11 cellular contexts compared by ENCODE assay signal in the genomic region with DNA sequence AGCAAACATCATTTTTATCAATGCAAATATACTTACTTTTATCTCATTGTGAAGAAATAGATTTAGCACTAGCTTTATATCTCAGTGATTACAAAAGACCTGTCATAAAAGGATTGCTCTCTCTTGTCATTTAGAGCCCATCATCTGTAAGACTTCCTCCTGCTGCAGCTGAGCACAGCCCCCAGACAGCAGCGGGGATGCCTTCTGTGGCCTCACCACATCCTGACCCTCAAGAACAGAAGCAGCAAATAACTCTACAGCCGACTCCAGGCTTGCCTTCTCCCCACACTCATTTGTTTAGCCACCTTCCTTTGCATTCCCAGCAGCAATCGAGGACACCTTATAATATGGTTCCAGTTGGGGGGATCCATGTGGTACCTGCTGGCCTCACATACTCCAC.
DNase-seq lines count a peak whose midpoint lies in the region; ATAC-seq and TF ChIP-seq lines count a peak whose summit lies in the region.
"Had no signal": no experiment of that assay in that cellular context is flagged by ENCODE, and none has a peak within 500 bp of the region (broad histone marks: within the 10 kb centered on the region; RNA-seq: fewer than 3 reads in every experiment).

No MANE protein-coding gene starts in this region.

- no peak overlapping the region for H3K4me3 ChIP-seq in ovary
- no peak overlapping the region for H3K4me3 ChIP-seq in gastroesophageal sphincter
- H3K4me3 ChIP-seq: right atrium auricular region, thoracic aorta had no signal

- intact Hi-C loops in ovary (cut with DNase I), result no loop called here

- no peak overlapping the region for H3K4me3 Mint-ChIP-seq in activated T-helper 17 cell treated with anti-CD3 and anti-CD28 coated beads, Interleukin-2, amount 50 U/mL, for 72 hours

- H3K9me3 ChIP-seq in ovary (no peaks in the 10 kb centered on the region), gastroesophageal sphincter (no peaks in the 10 kb centered on the region)
- H3K9me3 ChIP-seq: right atrium auricular region, thoracic aorta had no signal

- no peak overlapping the region for H3K27ac Mint-ChIP-seq in activated T-helper 17 cell treated with anti-CD3 and anti-CD28 coated beads, Interleukin-2, amount 50 U/mL, for 72 hours

- H3K27ac ChIP-seq in ovary (no peak overlapping the region), gastroesophageal sphincter (no peak overlapping the region)
- H3K27ac ChIP-seq: right atrium auricular region, thoracic aorta had no signal

- H3K27me3 ChIP-seq in ovary, result no peaks in the 10 kb centered on the region
- H3K27me3 ChIP-seq in gastroesophageal sphincter, result no peaks in the 10 kb centered on the region
- H3K27me3 ChIP-seq: right atrium auricular region had no signal

- H3K4me1 Mint-ChIP-seq in activated T-helper 17 cell treated with anti-CD3 and anti-CD28 coated beads, Interleukin-2, amount 50 U/mL, for 72 hours, result peaks cover 28% of the 10 kb centered on the region

- no peak for TF ChIP-seq EP300 in ovary (IDR thresholded peaks at IDR 0.05)
- no peak for TF ChIP-seq EP300 in gastroesophageal sphincter (IDR thresholded peaks at IDR 0.05)

- no peak for TF ChIP-seq CTCF in ovary (IDR thresholded peaks at IDR 0.05)
- no peak for TF ChIP-seq CTCF in gastroesophageal sphincter (IDR thresholded peaks at IDR 0.05)

- H3K36me3 Mint-ChIP-seq in activated T-helper 17 cell treated with anti-CD3 and anti-CD28 coated beads, Interleukin-2, amount 50 U/mL, for 72 hours (ENCODE audit: low read depth), result peaks cover 67% of the 10 kb centered on the region

- no peaks in the 10 kb centered on the region for H3K27me3 Mint-ChIP-seq in activated T-helper 17 cell treated with anti-CD3 and anti-CD28 coated beads, Interleukin-2, amount 50 U/mL, for 72 hours

- WGBS in ovary, 3 donors, result 78 to 87% (median 85%) methylated on average over 3 of the region's 3 CpGs
- WGBS in gastroesophageal sphincter (ENCODE audit: low coverage in 1 of 2), 2 donors, result 84 to 86% methylated on average over 1 to 3 of the region's 3 CpGs

- no peak for TF ChIP-seq POLR2A in ovary (IDR thresholded peaks at IDR 0.05)
- TF ChIP-seq POLR2A in gastroesophageal sphincter (IDR thresholded peaks at IDR 0.05), result no peak

- ATAC-seq in HG03565 (IDR thresholded peaks at IDR 0.05; ENCODE audit: unreplicated experiment) (peak; percentile 61), gastroesophageal sphincter (no peak)
- ATAC-seq in activated T-helper 17 cell treated with anti-CD3 and anti-CD28 coated beads, Interleukin-2, amount 50 U/mL, for 72 hours (replicated peaks), result peak; percentile 70
- ATAC-seq in stimulated activated naive CD8-positive, alpha-beta T cell treated with anti-CD3 and anti-CD28 coated beads, Interleukin-15, Interleukin-2, amounts not matched to agents 100 U/mL and 50 U/mL, for 24 hours, result peak; percentile 57

- no peaks in the 10 kb centered on the region for H3K36me3 ChIP-seq in ovary
- H3K36me3 ChIP-seq in gastroesophageal sphincter, result peaks cover 0 to 39% of the 10 kb centered on the region in 2 donors

- DNase-seq in stimulated activated CD4-positive, alpha-beta T cell treated with anti-CD3 and anti-CD28 coated beads, Interleukin-15, amount 100 ng/mL, for 24 hours, result peak; percentile 23
- DNase-seq in stimulated activated CD4-positive, alpha-beta T cell treated with anti-CD3 and anti-CD28 coated beads, Interleukin-4, amount 100 ng/mL, for 24 hours, result no peak
- peak; percentile 18 for DNase-seq in stimulated activated naive CD8-positive, alpha-beta T cell treated with anti-CD3 and anti-CD28 coated beads, Interleukin-15, Interleukin-2, amounts not matched to agents 100 U/mL and 50 U/mL, for 24 hours
- no peak for DNase-seq in COLO668 (lab: John Stamatoyannopoulos, UW; ENCODE audit: unreplicated experiment)
- no peak for DNase-seq in ovary
- DNase-seq: effector memory CD4-positive, alpha-beta T cell had no signal

- H3K9me3 Mint-ChIP-seq in activated T-helper 17 cell treated with anti-CD3 and anti-CD28 coated beads, Interleukin-2, amount 50 U/mL, for 72 hours, result no peaks in the 10 kb centered on the region

- peaks cover 2% of the 10 kb centered on the region for H3K4me1 ChIP-seq in ovary (ENCODE audit: insufficient read depth)
- no peaks in the 10 kb centered on the region for H3K4me1 ChIP-seq in gastroesophageal sphincter
- H3K4me1 ChIP-seq: right atrium auricular region had no signal

Comparison
In these comparisons a context has a peak if more than half of its experiments do, and no peak if none do; other contexts are left out.
1. DNase-seq: peak in stimulated activated CD4-positive, alpha-beta T cell treated with anti-CD3 and anti-CD28 coated beads, Interleukin-15, amount 100 ng/mL, for 24 hours (single experiment) and stimulated activated naive CD8-positive, alpha-beta T cell treated with anti-CD3 and anti-CD28 coated beads, Interleukin-15, Interleukin-2, amounts not matched to agents 100 U/mL and 50 U/mL, for 24 hours (single experiment); none in stimulated activated CD4-positive, alpha-beta T cell treated with anti-CD3 and anti-CD28 coated beads, Interleukin-4, amount 100 ng/mL, for 24 hours (single experiment), COLO668 (single experiment) and ovary (0 of 5).